Comparison of ENCODE assay signal across 1 cellular context in genomic region chr20:63858393-63859165, GRCh38.
TF ChIP-seq lines count a peak whose summit lies in the region.

No MANE protein-coding gene starts in this region.

TF ChIP-seq in K562, 482 proteins besides CTCF, POLR2A, EP300 and RAD21 (continues in another document):
- no peak for TF ChIP-seq ZNF354B (CRISPR knock-in tag; IDR thresholded peaks at IDR 0.05)
- no peak for TF ChIP-seq RFX1 (IDR thresholded peaks at IDR 0.05)
- TF ChIP-seq E2F6 (IDR thresholded peaks at IDR 0.05; ENCODE audit: borderline replicate concordance in 1 of 2, extremely low read depth in 1 of 2, insufficient read depth in 1 of 2, insufficient read length in 1 of 2, low read depth in 1 of 2, low read length in 1 of 2, poor library complexity in 1 of 2, severe bottlenecking in 1 of 2): no peak
- peak; percentile 69; the same call in 1 of the 2 replicates for TF ChIP-seq XRCC5 (IDR thresholded peaks at IDR 0.05; ENCODE audit: low read depth, low read length)
- peak in 2 of 3 experiments; percentile 36 to 77 for TF ChIP-seq YY1 (IDR thresholded peaks at IDR 0.05; ENCODE audit: borderline replicate concordance in 1 of 3, control insufficient read depth in 1 of 3, extremely low read depth in 1 of 3, insufficient read depth in 3 of 3, insufficient read length in 1 of 3, insufficient replicate concordance in 2 of 3, low read depth in 1 of 3, low read length in 2 of 3)
- peak; percentile 95 for TF ChIP-seq EGR1 (conservative IDR thresholded peaks at IDR 0.05)
- no peak for TF ChIP-seq KDM2B (CRISPR knock-in tag; IDR thresholded peaks at IDR 0.05)
- no peak for TF ChIP-seq POLR2H (tag; IDR thresholded peaks at IDR 0.05; ENCODE audit: low read depth)
- TF ChIP-seq ZNF592 (IDR thresholded peaks at IDR 0.05): no peak
- TF ChIP-seq NUFIP1 (IDR thresholded peaks at IDR 0.05; ENCODE audit: partially characterized antibody): no peak
- no peak for TF ChIP-seq ZNF280A (IDR thresholded peaks at IDR 0.05; ENCODE audit: low read depth, partially characterized antibody)
- no peak for TF ChIP-seq MTF1 (CRISPR knock-in tag; IDR thresholded peaks at IDR 0.05; ENCODE audit: borderline replicate concordance)
- no peak for TF ChIP-seq PML (IDR thresholded peaks at IDR 0.05; ENCODE audit: low read length)
- no peak for TF ChIP-seq HDGF (IDR thresholded peaks at IDR 0.05)
- no peak for TF ChIP-seq LCOR (CRISPR knock-in tag; IDR thresholded peaks at IDR 0.05)
- no peak for TF ChIP-seq GTF2B (IDR thresholded peaks at IDR 0.05; ENCODE audit: extremely low read depth, insufficient read length)
- peak; percentile 27; the same call in 1 of the 2 replicates for TF ChIP-seq ZNF263 (CRISPR knock-in tag; IDR thresholded peaks at IDR 0.05; ENCODE audit: borderline replicate concordance)
- TF ChIP-seq NR2F6 (CRISPR knock-in tag; IDR thresholded peaks at IDR 0.05): no peak
- TF ChIP-seq CBFB (CRISPR knock-in tag; IDR thresholded peaks at IDR 0.05): no peak
- TF ChIP-seq ZNF57 (CRISPR knock-in tag; IDR thresholded peaks at IDR 0.05): no peak
- TF ChIP-seq ILK (tag; IDR thresholded peaks at IDR 0.05; ENCODE audit: borderline replicate concordance, low read depth): no peak
- TF ChIP-seq SUPT5H (IDR thresholded peaks at IDR 0.05): 0 out of 2 replicates have a peak, but pooled peaks have one; percentile 20
- TF ChIP-seq RB1 (IDR thresholded peaks at IDR 0.05; ENCODE audit: low read depth): no peak
- TF ChIP-seq NR2C2 (CRISPR knock-in tag; IDR thresholded peaks at IDR 0.05): no peak; the same call in 1 of the 2 replicates
- TF ChIP-seq NR2C2 (tag; IDR thresholded peaks at IDR 0.05): peak; percentile 24; the same call in 1 of the 2 replicates
- TF ChIP-seq TFAP4 (CRISPR knock-in tag; IDR thresholded peaks at IDR 0.05; ENCODE audit: borderline replicate concordance): peak; percentile 68
- 0 out of 2 replicates have a peak, but pooled peaks have one; percentile 43 for TF ChIP-seq ARID4B (CRISPR knock-in tag; IDR thresholded peaks at IDR 0.05)
- TF ChIP-seq PRMT5 (CRISPR knock-in tag; IDR thresholded peaks at IDR 0.05): no peak
- TF ChIP-seq GABPB1 (CRISPR knock-in tag; IDR thresholded peaks at IDR 0.05): 0 out of 2 replicates have a peak, but pooled peaks have one; percentile 54
- TF ChIP-seq ETV1 (tag; conservative IDR thresholded peaks at IDR 0.05; ENCODE audit: low read depth): 0 out of 2 replicates have a peak, but pooled peaks have one; percentile 13
- no peak for TF ChIP-seq CHD4 (IDR thresholded peaks at IDR 0.05; ENCODE audit: insufficient read depth, insufficient replicate concordance, low read depth, low read length, poor library complexity, severe bottlenecking)
- no peak for TF ChIP-seq MAX (CRISPR knock-in tag; IDR thresholded peaks at IDR 0.05)
- no peak for TF ChIP-seq HOXB6 (CRISPR knock-in tag; IDR thresholded peaks at IDR 0.05; ENCODE audit: borderline replicate concordance)
- peak in 1 of 2 experiments; percentile 23; a peak in 1 of 4 replicates for TF ChIP-seq MAZ (CRISPR knock-in tag; conservative IDR thresholded peaks at IDR 0.05 in 1 of 2, IDR thresholded peaks at IDR 0.05 in 1 of 2)
- no peak for TF ChIP-seq ZHX1 (conservative IDR thresholded peaks at IDR 0.05; ENCODE audit: low read length)
- no peak for TF ChIP-seq ELF2 (CRISPR knock-in tag; IDR thresholded peaks at IDR 0.05)
- no peak for TF ChIP-seq CREB3 (tag; conservative IDR thresholded peaks at IDR 0.05; ENCODE audit: low read depth)
- no peak for TF ChIP-seq ZNF324 (CRISPR knock-in tag; IDR thresholded peaks at IDR 0.05)
- no peak for TF ChIP-seq SREBF2 (CRISPR knock-in tag; IDR thresholded peaks at IDR 0.05)
- no peak for TF ChIP-seq TRIM25 (IDR thresholded peaks at IDR 0.05; ENCODE audit: borderline replicate concordance)
- TF ChIP-seq ZSCAN29 (IDR thresholded peaks at IDR 0.05): no peak
- TF ChIP-seq TAF9B (IDR thresholded peaks at IDR 0.05; ENCODE audit: partially characterized antibody): no peak
